In genomic region chr3:100260685-100261480, GRCh38 we compare ENCODE assay signal across 8 cellular contexts. TPM values are rescaled to one million over a fixed set of nuclear protein-coding genes. Genes with fewer than 3 reads are reported as not detected.
A peak's percentile ranks its signal among the peaks of the same experiment; 100 is the strongest.
DNase-seq lines count a peak whose midpoint lies in the region; ATAC-seq and TF ChIP-seq lines count a peak whose summit lies in the region.

Gene TBC1D23, plus strand, starts transcription at chr3:100260992. Its CDS starts 27 bp downstream, at chr3:100261019.

- H3K27ac ChIP-seq in spleen: peak within 1 kb of the TSS; percentile 92 to 99 (median 96)

- ATAC-seq in GM19035 (IDR thresholded peaks at IDR 0.05; ENCODE audit: unreplicated experiment): peak; percentile 100
- ATAC-seq in HG03354 (IDR thresholded peaks at IDR 0.05; ENCODE audit: poor library complexity, severe bottlenecking, unreplicated experiment): peak; percentile 100
- peak; percentile 99 for ATAC-seq in central memory CD8-positive, alpha-beta T cell (replicated peaks; ENCODE audit: extremely low read depth, poor library complexity, severe bottlenecking)

- H3K27me3 ChIP-seq in spleen (replicated peaks in 1 of 7): no peaks in the 10 kb centered on the region

- H3K9me3 ChIP-seq in spleen: no peaks in the 10 kb centered on the region

- 0% methylated on average over 49 of the region's 49 CpGs for WGBS in spleen, 5 donors

- H3K4me3 Mint-ChIP-seq in central memory CD8-positive, alpha-beta T cell: peak within 1 kb of the TSS; percentile 90

- H3K4me1 ChIP-seq in spleen: peaks cover 24 to 70% (median 50%) of the 10 kb centered on the region in 6 donors

- peaks cover 46% of the 10 kb centered on the region for H3K4me1 Mint-ChIP-seq in central memory CD8-positive, alpha-beta T cell

- H3K9me3 Mint-ChIP-seq in central memory CD8-positive, alpha-beta T cell: no peaks in the 10 kb centered on the region

- peak within 1 kb of the TSS; percentile 59 to 97 (median 88) for H3K4me3 ChIP-seq in spleen

- H3K27ac Mint-ChIP-seq in central memory CD8-positive, alpha-beta T cell (ENCODE audit: low read depth): peak within 1 kb of the TSS; percentile 97

- intact Hi-C loops in spleen (cut with DNase I; ENCODE audit: low total_unique reads): loop anchor here (5.0 kb wide), 1 partner anchor 71 kb away; the partner anchor contains the start of gene NIT2

- peak in 1 of 3 donors; percentile 90 for TF ChIP-seq POLR2A in spleen (IDR thresholded peaks at IDR 0.05)

- no peak; the same call in 1 of the 2 replicates for TF ChIP-seq CTCF in AG09319 (IDR thresholded peaks at IDR 0.05; ENCODE audit: low read depth, low read length)
- TF ChIP-seq CTCF in spleen (IDR thresholded peaks at IDR 0.05 in 8 of 11, conservative IDR thresholded peaks at IDR 0.05 in 3 of 11): peak in 3 of 11 experiments; percentile 6 to 35 (median 33)

- no peaks in the 10 kb centered on the region for H3K27me3 Mint-ChIP-seq in central memory CD8-positive, alpha-beta T cell

- peak; percentile 99 for DNase-seq in AG09319 (ENCODE audit: extremely low read depth, low read depth)
- DNase-seq in NCI-H446 (lab: John Stamatoyannopoulos, UW): peak; percentile 92 to 99
- DNase-seq in activated CD4-positive, CD25-positive, alpha-beta regulatory T cell treated with anti-CD3 and anti-CD28 coated beads, Interleukin-2, amount 50 U/mL, for 16 hours (ENCODE audit: low read depth, low spot score): peak; percentile 94
- peak; percentile 92 to 95 for DNase-seq in central memory CD8-positive, alpha-beta T cell (ENCODE audit: low spot score in 2 of 2)
- peak; percentile 98 for DNase-seq in inferior parietal cortex (ENCODE audit: extremely low spot score)
- peak; percentile 100 for DNase-seq in spleen

- peaks cover 17% of the 10 kb centered on the region for H3K36me3 Mint-ChIP-seq in central memory CD8-positive, alpha-beta T cell (ENCODE audit: insufficient read depth)

- H3K36me3 ChIP-seq in spleen: no peaks in the 10 kb centered on the region

RNA-seq across cellular contexts. Expression of gene TBC1D23, which starts in this region (rescaled TPM):
- total RNA-seq in spleen: 10 to 100 TPM; 38.3 to 61.4 (median 44.7) TPM
- polyA plus RNA-seq in spleen: 10 to 100 TPM; 16.1 to 19.4 (median 18.7) TPM

Comparison
In these comparisons a context has a peak if more than half of its experiments do, and no peak if none do; other contexts are left out.
1. Peak in every context shown above with its lines: DNase-seq, ATAC-seq, H3K4me3 ChIP-seq and H3K27ac ChIP-seq.